ENCODE assay signal across 12 cellular contexts in the genomic region with DNA sequence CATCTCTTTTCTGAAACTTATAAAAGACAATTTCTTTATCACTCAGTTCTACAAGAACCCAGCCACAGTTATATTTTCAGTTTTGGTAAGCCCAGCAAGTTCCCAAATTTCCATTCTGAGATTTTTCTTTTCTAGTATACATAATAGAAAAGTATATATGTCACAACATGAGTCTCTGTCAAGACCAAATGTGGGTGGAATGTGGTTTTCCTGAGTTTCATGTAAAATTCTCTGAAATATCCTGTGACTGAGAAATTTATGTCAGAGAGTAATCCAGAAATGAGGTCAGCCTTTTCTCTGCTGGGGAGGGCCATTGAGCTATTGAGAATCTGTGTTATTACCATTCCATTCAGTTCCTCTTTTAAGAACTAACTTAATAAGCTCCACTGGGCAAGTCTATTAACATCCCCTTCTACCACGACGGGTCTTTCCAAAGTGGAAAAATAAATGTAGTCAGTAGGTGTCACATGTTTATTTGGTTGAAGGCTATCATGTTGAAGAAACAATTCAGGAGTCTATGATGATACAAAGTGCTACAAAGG.
DNase-seq lines count a peak whose midpoint lies in the region; ATAC-seq, FAIRE-seq and TF ChIP-seq lines count a peak whose summit lies in the region.
"Had no signal": no experiment of that assay in that cellular context is flagged by ENCODE, and none has a peak within 500 bp of the region (broad histone marks: within the 10 kb centered on the region; RNA-seq: fewer than 3 reads in every experiment).

No MANE protein-coding gene starts in this region.

- H3K4me1 ChIP-seq in upper lobe of right lung (no peaks in the 10 kb centered on the region), pancreas (no peaks in the 10 kb centered on the region), Peyer's patch (no peaks in the 10 kb centered on the region)

- FAIRE-seq in pancreas (lab: Jason Lieb, UNC), result no peak
- FAIRE-seq: TTC549 had no signal

- ATAC-seq in HG02610 (IDR thresholded peaks at IDR 0.05; ENCODE audit: unreplicated experiment) (peak; percentile 96), HG03460 (IDR thresholded peaks at IDR 0.05; ENCODE audit: unreplicated experiment) (peak; percentile 84), upper lobe of right lung (peak; percentile 79), pancreas (no peak)

- H3K4me3 ChIP-seq in upper lobe of right lung (no peak overlapping the region), pancreas (no peak overlapping the region), foreskin fibroblast (ENCODE audit: low read depth in 1 of 2, low read length in 2 of 2) (no peak overlapping the region), Peyer's patch (no peak overlapping the region)
- H3K4me3 ChIP-seq: lower lobe of right lung had no signal

- 62 to 66% methylated on average over 2 of the region's 2 CpGs for WGBS in pancreas, 2 donors

- TF ChIP-seq POLR2A in Peyer's patch (IDR thresholded peaks at IDR 0.05), result no peak

- peak; percentile 3 for DNase-seq in stimulated activated CD4-positive, alpha-beta T cell treated with anti-CD3 and anti-CD28 coated beads, Interleukin-15, amount 100 ng/mL, for 24 hours
- DNase-seq in stimulated activated CD4-positive, alpha-beta T cell treated with anti-CD3 and anti-CD28 coated beads, Interleukin-4, amount 100 ng/mL, for 24 hours, result no peak
- DNase-seq in upper lobe of right lung (no peak), pancreas (no peak), foreskin fibroblast (no peak), Peyer's patch (no peak)
- DNase-seq: activated naive CD8-positive, alpha-beta T cell treated with anti-CD3 and anti-CD28 coated beads, Interleukin-2, amount 10 ng/mL, durations not matched to agents 7 days and 5 days; lower lobe of right lung had no signal

- H3K9me3 ChIP-seq in upper lobe of right lung (no peaks in the 10 kb centered on the region), pancreas (no peaks in the 10 kb centered on the region), Peyer's patch (no peaks in the 10 kb centered on the region)
- H3K9me3 ChIP-seq: lower lobe of right lung had no signal

- H3K27me3 ChIP-seq in upper lobe of right lung (no peaks in the 10 kb centered on the region), pancreas (no peaks in the 10 kb centered on the region), Peyer's patch (no peaks in the 10 kb centered on the region)

- H3K27ac ChIP-seq in upper lobe of right lung (no peak overlapping the region), pancreas (no peak overlapping the region), Peyer's patch (no peak overlapping the region)
- H3K27ac ChIP-seq: KMS-11, lower lobe of right lung had no signal

- no peak for TF ChIP-seq CTCF in upper lobe of right lung (IDR thresholded peaks at IDR 0.05)
- no peak for TF ChIP-seq CTCF in pancreas (IDR thresholded peaks at IDR 0.05)
- TF ChIP-seq CTCF in foreskin fibroblast (IDR thresholded peaks at IDR 0.05; ENCODE audit: low read depth, low read length), result no peak
- TF ChIP-seq CTCF in Peyer's patch (IDR thresholded peaks at IDR 0.05), result no peak

- intact Hi-C loops in upper lobe of right lung (cut with DNase I) (no loop called here), pancreas (cut with DNase I) (no loop called here)

- H3K36me3 ChIP-seq in upper lobe of right lung (no peaks in the 10 kb centered on the region), pancreas (no peaks in the 10 kb centered on the region), Peyer's patch (no peaks in the 10 kb centered on the region)
- H3K36me3 ChIP-seq: lower lobe of right lung had no signal

Comparison
In these comparisons a context has a peak if more than half of its experiments do, and no peak if none do; other contexts are left out.
1. ATAC-seq: peak in HG02610 (single experiment), HG03460 (single experiment) and upper lobe of right lung (single experiment); none in pancreas (0 of 4).